13 cellular contexts compared by ENCODE assay signal in genomic region chr20:17542993-17543412, GRCh38. TPM values are rescaled to one million over a fixed set of nuclear protein-coding genes. Genes with fewer than 3 reads are reported as not detected.
A peak's percentile ranks its signal among the peaks of the same experiment; 100 is the strongest.
DNase-seq lines count a peak whose midpoint lies in the region; ATAC-seq and TF ChIP-seq lines count a peak whose summit lies in the region.
"Had no signal": no experiment of that assay in that cellular context is flagged by ENCODE, and none has a peak within 500 bp of the region (broad histone marks: within the 10 kb centered on the region; RNA-seq: fewer than 3 reads in every experiment).

No MANE protein-coding gene starts in this region.

- no peak overlapping the region for H4K91ac ChIP-seq in mesenchymal stem cell (ENCODE audit: low read length)

- WGBS in mesenchymal stem cell = 93% methylated on average over 2 of the region's 4 CpGs
- WGBS in tibial nerve, 2 donors = 16 to 18% methylated on average over 4 of the region's 4 CpGs

- no peak overlapping the region for H2BK12ac ChIP-seq in mesenchymal stem cell (ENCODE audit: low read length in 2 of 2)

- TF ChIP-seq EP300 in tibial nerve (IDR thresholded peaks at IDR 0.05) = peak in 1 of 2 donors; percentile 71

- H3K36me3 ChIP-seq in MG63 (no peaks in the 10 kb centered on the region), mesenchymal stem cell (ENCODE audit: control insufficient read depth in 1 of 2, insufficient read depth in 2 of 2, low read depth in 1 of 2, low read length in 2 of 2) (no peaks in the 10 kb centered on the region), tibial nerve (no peaks in the 10 kb centered on the region), Karpas-422 (ENCODE audit: insufficient read depth, low read length) (no peaks in the 10 kb centered on the region)
- H3K36me3 ChIP-seq: cardiac muscle cell, SJCRH30 had no signal

- H3K14ac ChIP-seq in mesenchymal stem cell (ENCODE audit: low read length in 2 of 2) = no peak overlapping the region

- H3K27me3 Mint-ChIP-seq in activated CD8-positive, alpha-beta memory T cell treated with anti-CD3 and anti-CD28 coated beads, Interleukin-2, amount 10 ng/mL, durations not matched to agents 7 days and 5 days = peaks cover 62% of the 10 kb centered on the region
- H3K27me3 Mint-ChIP-seq in T-cell = peaks cover 7 to 10% of the 10 kb centered on the region in 2 donors

- no peaks in the 10 kb centered on the region for H3K36me3 Mint-ChIP-seq in activated CD8-positive, alpha-beta memory T cell treated with anti-CD3 and anti-CD28 coated beads, Interleukin-2, amount 10 ng/mL, durations not matched to agents 7 days and 5 days
- no peaks in the 10 kb centered on the region for H3K36me3 Mint-ChIP-seq in T-cell
- H3K36me3 Mint-ChIP-seq: stimulated activated naive B cell treated with anti-CD40 and anti-IgM and Interleukin-4, amounts not matched to agents 10 μg/mL and 1 μg/mL and 100 μg/mL, for 72 hours had no signal

- H2AFZ ChIP-seq in mesenchymal stem cell (ENCODE audit: low read depth, low read length) (no peak overlapping the region), Karpas-422 (ENCODE audit: low read length) (no peak overlapping the region)

- H3K4me3 ChIP-seq in MG63 (0 out of 2 replicates have a peak overlapping the region, but pooled peaks have one; percentile 2), mesenchymal stem cell (ENCODE audit: insufficient read depth in 1 of 2, low read depth in 1 of 2, low read length in 2 of 2) (peak overlapping the region in 1 of 2 experiments; percentile 34), tibial nerve (no peak overlapping the region), Karpas-422 (ENCODE audit: low read length) (no peak overlapping the region)
- H3K4me3 ChIP-seq: cardiac muscle cell, SJCRH30 had no signal

- H3K4me1 ChIP-seq in mesenchymal stem cell (ENCODE audit: control insufficient read depth, insufficient read depth, low read depth, low read length) (peaks cover 18% of the 10 kb centered on the region), tibial nerve (peaks cover 0 to 34% (median 14%) of the 10 kb centered on the region in 4 donors), Karpas-422 (ENCODE audit: low read length) (no peaks in the 10 kb centered on the region)

- H3K4me2 ChIP-seq in mesenchymal stem cell (ENCODE audit: low read length, poor library complexity, severe bottlenecking) (no peak overlapping the region), Karpas-422 (ENCODE audit: low read depth, low read length, poor library complexity, severe bottlenecking) (no peak overlapping the region)

- H4K20me1 ChIP-seq in Karpas-422 (ENCODE audit: insufficient read depth, low read depth, low read length) = no peaks in the 10 kb centered on the region

- no peak overlapping the region for H4K8ac ChIP-seq in mesenchymal stem cell (ENCODE audit: low read length)

- POLR2A ChIA-PET in T-cell (lab: Charles Lee) = no interaction called here

- H3K9ac ChIP-seq in mesenchymal stem cell (ENCODE audit: low read length) = peak overlapping the region; percentile 83
- no peak overlapping the region for H3K9ac ChIP-seq in Karpas-422 (ENCODE audit: low read length)

- H3K9me3 ChIP-seq in MG63 (no peaks in the 10 kb centered on the region), mesenchymal stem cell (ENCODE audit: control insufficient read depth, low read length) (no peaks in the 10 kb centered on the region), tibial nerve (no peaks in the 10 kb centered on the region), Karpas-422 (ENCODE audit: low read length) (no peaks in the 10 kb centered on the region)
- H3K9me3 ChIP-seq: SJCRH30 had no signal

- no peak for TF ChIP-seq POLR2A in tibial nerve (IDR thresholded peaks at IDR 0.05)

- no peak overlapping the region for H3K27ac Mint-ChIP-seq in activated CD8-positive, alpha-beta memory T cell treated with anti-CD3 and anti-CD28 coated beads, Interleukin-2, amount 10 ng/mL, durations not matched to agents 7 days and 5 days
- no peak overlapping the region for H3K27ac Mint-ChIP-seq in T-cell
- H3K27ac Mint-ChIP-seq: activated CD8-positive, alpha-beta T cell treated with anti-CD3 and anti-CD28 coated beads for 36 hours; stimulated activated naive B cell treated with anti-CD40 and anti-IgM and Interleukin-4, amounts not matched to agents 10 μg/mL and 1 μg/mL and 100 μg/mL, for 72 hours had no signal

- no peaks in the 10 kb centered on the region for H3K9me2 ChIP-seq in Karpas-422 (replicated peaks; ENCODE audit: insufficient read depth, low read length)

- peak; percentile 23 for DNase-seq in MG63
- peak; percentile 46 for DNase-seq in epidermal melanocyte (ENCODE audit: insufficient read length, low spot score)
- peak; percentile 13 for DNase-seq in mesenchymal stem cell
- DNase-seq in tibial nerve (ENCODE audit: low spot score in 2 of 2) = no peak
- DNase-seq in activated CD8-positive, alpha-beta memory T cell treated with anti-CD3 and anti-CD28 coated beads, Interleukin-2, amount 10 ng/mL, durations not matched to agents 7 days and 5 days = no peak
- no peak for DNase-seq in T-cell
- DNase-seq in Karpas-422 = no peak
- DNase-seq: activated CD8-positive, alpha-beta T cell treated with anti-CD3 and anti-CD28 coated beads for 36 hours; SJCRH30; small intestine; stimulated activated naive B cell treated with anti-CD40 and anti-IgM and Interleukin-4, amounts not matched to agents 10 μg/mL and 1 μg/mL and 100 μg/mL, for 72 hours had no signal

- no peak overlapping the region for H2BK120ac ChIP-seq in mesenchymal stem cell (ENCODE audit: low read depth, low read length)

- CTCF ChIA-PET in activated CD8-positive, alpha-beta memory T cell treated with anti-CD3 and anti-CD28 coated beads, Interleukin-2, amount 10 ng/mL, durations not matched to agents 7 days and 5 days (lab: Charles Lee) = interaction anchor here (0.7 to 1.8 kb wide), 4 partner anchors 67 to 140 kb away, joined by 3 to 4 read pairs (median 4); no protein-coding TSS in a partner anchor
- CTCF ChIA-PET in T-cell (lab: Charles Lee) = interaction anchor here in 1 of 2 donors (0.9 kb wide), 1 partner anchor 16 kb away, joined by 5 read pairs; no protein-coding TSS in a partner anchor

- TF ChIP-seq CTCF in tibial nerve (IDR thresholded peaks at IDR 0.05) = no peak

- no peak overlapping the region for H3K23ac ChIP-seq in mesenchymal stem cell (ENCODE audit: low read length in 2 of 2)

- H3K79me2 ChIP-seq in Karpas-422 (ENCODE audit: low read length) = no peaks in the 10 kb centered on the region

- no peak overlapping the region for H3K4me3 Mint-ChIP-seq in activated CD8-positive, alpha-beta memory T cell treated with anti-CD3 and anti-CD28 coated beads, Interleukin-2, amount 10 ng/mL, durations not matched to agents 7 days and 5 days
- no peak overlapping the region for H3K4me3 Mint-ChIP-seq in T-cell
- H3K4me3 Mint-ChIP-seq: activated CD8-positive, alpha-beta T cell treated with anti-CD3 and anti-CD28 coated beads for 36 hours; stimulated activated naive B cell treated with anti-CD40 and anti-IgM and Interleukin-4, amounts not matched to agents 10 μg/mL and 1 μg/mL and 100 μg/mL, for 72 hours had no signal

- H3K27ac ChIP-seq in mesenchymal stem cell (ENCODE audit: low read length, poor library complexity, severe bottlenecking) = peak overlapping the region; percentile 87
- peak overlapping the region in 3 of 4 donors; percentile 51 to 84 (median 79) for H3K27ac ChIP-seq in tibial nerve
- H3K27ac ChIP-seq in Karpas-422 (ENCODE audit: low read length) = no peak overlapping the region
- H3K27ac ChIP-seq: cardiac muscle cell, SJCRH30 had no signal

- H3K18ac ChIP-seq in mesenchymal stem cell (ENCODE audit: low read depth in 1 of 2, low read length in 2 of 2) = no peak overlapping the region

- peaks cover 2% of the 10 kb centered on the region for H3K79me1 ChIP-seq in mesenchymal stem cell (replicated peaks; ENCODE audit: low read length, poor library complexity, severe bottlenecking)

- no peak for ATAC-seq in activated CD8-positive, alpha-beta memory T cell treated with anti-CD3 and anti-CD28 coated beads, Interleukin-2, amount 10 ng/mL, durations not matched to agents 7 days and 5 days
- ATAC-seq in T-cell (replicated peaks in 1 of 4) (no peak), GM18511 (IDR thresholded peaks at IDR 0.05; ENCODE audit: unreplicated experiment) (no peak)
- ATAC-seq: activated CD8-positive, alpha-beta T cell treated with anti-CD3 and anti-CD28 coated beads for 36 hours; stimulated activated naive B cell treated with anti-CD40 and anti-IgM and Interleukin-4, amounts not matched to agents 10 μg/mL and 1 μg/mL and 100 μg/mL, for 72 hours had no signal

- H3K4me1 Mint-ChIP-seq in activated CD8-positive, alpha-beta memory T cell treated with anti-CD3 and anti-CD28 coated beads, Interleukin-2, amount 10 ng/mL, durations not matched to agents 7 days and 5 days = peaks cover 8% of the 10 kb centered on the region
- no peaks in the 10 kb centered on the region for H3K4me1 Mint-ChIP-seq in T-cell

- H3K9me3 Mint-ChIP-seq in activated CD8-positive, alpha-beta memory T cell treated with anti-CD3 and anti-CD28 coated beads, Interleukin-2, amount 10 ng/mL, durations not matched to agents 7 days and 5 days (ENCODE audit: low read depth) = no peaks in the 10 kb centered on the region
- no peaks in the 10 kb centered on the region for H3K9me3 Mint-ChIP-seq in T-cell
- H3K9me3 Mint-ChIP-seq: activated CD8-positive, alpha-beta T cell treated with anti-CD3 and anti-CD28 coated beads for 36 hours; stimulated activated naive B cell treated with anti-CD40 and anti-IgM and Interleukin-4, amounts not matched to agents 10 μg/mL and 1 μg/mL and 100 μg/mL, for 72 hours had no signal

- H2BK15ac ChIP-seq in mesenchymal stem cell (ENCODE audit: low read depth, poor library complexity, severe bottlenecking) = no peak overlapping the region

- no peak overlapping the region for H2AK5ac ChIP-seq in mesenchymal stem cell (ENCODE audit: low read length, severe bottlenecking)

- no peak overlapping the region for H2BK5ac ChIP-seq in mesenchymal stem cell (ENCODE audit: low read depth, low read length, poor library complexity, severe bottlenecking)

- H3K27me3 ChIP-seq in MG63 (no peaks in the 10 kb centered on the region), mesenchymal stem cell (ENCODE audit: control insufficient read depth in 1 of 2, insufficient read depth in 1 of 2, low read length in 2 of 2) (no peaks in the 10 kb centered on the region), tibial nerve (peaks cover 0 to 10% of the 10 kb centered on the region in 2 donors), Karpas-422 (ENCODE audit: low read length) (no peaks in the 10 kb centered on the region)
- H3K27me3 ChIP-seq: cardiac muscle cell, SJCRH30 had no signal

- no peak overlapping the region for H3K4ac ChIP-seq in mesenchymal stem cell (ENCODE audit: low read depth in 1 of 2, low read length in 2 of 2)

RNA-seq across cellular contexts. Expression of gene BFSP1, which starts 11.8 kb away (rescaled TPM):
- total RNA-seq in MG63 (2014; rRNA removed; shearing (Covaris generic); ENCODE audit: low replicate concordance) = 0.99 and 2.3 TPM in 2 replicates
- polyA plus RNA-seq in mesenchymal stem cell (2013, experiment 1 of 2) = 6.3 TPM
- 6.0 TPM for polyA plus RNA-seq in mesenchymal stem cell (2013, experiment 2 of 2)
- total RNA-seq in tibial nerve (1 to 10 TPM in 1 of 4 donors, under 1 TPM in 2, not detected in 1; 0.39 to 5.9 (median 0.63) TPM), T-cell (under 1 TPM; 0.25 to 0.53 (median 0.30) TPM)
- 1 to 10 TPM; 1.7 to 3.2 TPM for total RNA-seq in activated CD8-positive, alpha-beta memory T cell treated with anti-CD3 and anti-CD28 coated beads, Interleukin-2, amount 10 ng/mL, durations not matched to agents 7 days and 5 days
- not detected in 2 replicates for total RNA-seq in Karpas-422 (2014; rRNA removed; shearing (Covaris generic); ENCODE audit: low replicate concordance)
- total RNA-seq: SJCRH30 had no signal

RNA-seq across cellular contexts. Expression of gene DSTN, which starts 26.9 kb away (rescaled TPM):
- 310 and 627 TPM in 2 replicates for total RNA-seq in MG63 (2014; rRNA removed; shearing (Covaris generic); ENCODE audit: low replicate concordance)
- 931 TPM for polyA plus RNA-seq in mesenchymal stem cell (2013, experiment 1 of 2)
- polyA plus RNA-seq in mesenchymal stem cell (2013, experiment 2 of 2) = 914 TPM
- 100 to 1,000 TPM; 166 to 322 (median 242) TPM for total RNA-seq in tibial nerve
- total RNA-seq in activated CD8-positive, alpha-beta memory T cell treated with anti-CD3 and anti-CD28 coated beads, Interleukin-2, amount 10 ng/mL, durations not matched to agents 7 days and 5 days = 10 to 100 TPM; 55.8 to 78.3 TPM
- total RNA-seq in T-cell = 10 to 100 TPM; 36.3 to 41.7 (median 41.3) TPM
- 8.9 and 9.5 TPM in 2 replicates for total RNA-seq in Karpas-422 (2014; rRNA removed; shearing (Covaris generic); ENCODE audit: low replicate concordance)

Comparison
In these comparisons a context has a peak if more than half of its experiments do, and no peak if none do; other contexts are left out.
1. DNase-seq: peak in MG63 (single experiment), epidermal melanocyte (single experiment) and mesenchymal stem cell (single experiment); none in tibial nerve (0 of 2), activated CD8-positive, alpha-beta memory T cell treated with anti-CD3 and anti-CD28 coated beads, Interleukin-2, amount 10 ng/mL, durations not matched to agents 7 days and 5 days (single experiment), T-cell (0 of 34) and Karpas-422 (single experiment).